Comparison of ENCODE assay signal across 7 cellular contexts in genomic region chr17:7837375-7838290, GRCh38. TPM values are rescaled to one million over a fixed set of nuclear protein-coding genes. Genes with fewer than 3 reads are reported as not detected.
DNase-seq lines count a peak whose midpoint lies in the region; TF ChIP-seq lines count a peak whose summit lies in the region.

No MANE protein-coding gene starts in this region.

- no peaks in the 10 kb centered on the region for H3K9me3 Mint-ChIP-seq in neural crest cell

- H3K4me1 Mint-ChIP-seq in neural crest cell, result peaks cover 76% of the 10 kb centered on the region

- peak overlapping the region; percentile 96 for H3K4me3 Mint-ChIP-seq in neural crest cell

- DNase-seq in NCI-H748 treated with DMSO at 0.1 percent for 48 hours (lab: John Stamatoyannopoulos, UW) (peak; percentile 53), coronary artery (ENCODE audit: low spot score) (no peak), neural crest cell (ENCODE audit: low read depth, low spot score) (no peak), COLO829 (ENCODE audit: low spot score) (no peak), DMS114 treated with DMSO at 0.1 percent for 48 hours (lab: John Stamatoyannopoulos, UW; ENCODE audit: unreplicated experiment) (no peak), NCI-H2081 (lab: John Stamatoyannopoulos, UW) (no peak)

- peak overlapping the region; percentile 98 to 99 for H3K27ac ChIP-seq in coronary artery

- H3K27ac Mint-ChIP-seq in neural crest cell (ENCODE audit: unreplicated experiment), result peak overlapping the region; percentile 83

- TF ChIP-seq CTCF in GM12875 (IDR thresholded peaks at IDR 0.05; ENCODE audit: borderline replicate concordance, insufficient read depth, low read depth, low read length) (no peak), coronary artery (IDR thresholded peaks at IDR 0.05) (no peak), neural crest cell (conservative IDR thresholded peaks at IDR 0.05) (no peak)

- H3K27me3 Mint-ChIP-seq in neural crest cell (ENCODE audit: low read depth), result peaks cover 18% of the 10 kb centered on the region

- H3K4me3 ChIP-seq in GM12875 (ENCODE audit: low read depth, low read length) (peak overlapping the region; percentile 68), coronary artery (peak overlapping the region; percentile 83)

- peaks cover 3% of the 10 kb centered on the region for H3K36me3 Mint-ChIP-seq in neural crest cell (ENCODE audit: low read depth)

RNA-seq across cellular contexts. Expression of gene KDM6B, which starts 3.6 kb away (rescaled TPM):
- 64.8 and 70.2 TPM in 2 replicates for total RNA-seq in neural crest cell

RNA-seq across cellular contexts. Expression of gene TMEM88, which starts 17.2 kb away (rescaled TPM):
- 6.7 and 8.4 TPM in 2 replicates for total RNA-seq in neural crest cell

RNA-seq across cellular contexts. Expression of gene NAA38, which starts 19.7 kb away (rescaled TPM):
- 83.4 and 87.2 TPM in 2 replicates for total RNA-seq in neural crest cell

RNA-seq across cellular contexts. Expression of gene CYB5D1, which starts 20.2 kb away (rescaled TPM):
- 12.7 and 13.3 TPM in 2 replicates for total RNA-seq in neural crest cell

RNA-seq across cellular contexts. Expression of gene CHD3, which starts 51.0 kb away (rescaled TPM):
- total RNA-seq in neural crest cell, result 53.3 and 59.7 TPM in 2 replicates
